In the genomic region with DNA sequence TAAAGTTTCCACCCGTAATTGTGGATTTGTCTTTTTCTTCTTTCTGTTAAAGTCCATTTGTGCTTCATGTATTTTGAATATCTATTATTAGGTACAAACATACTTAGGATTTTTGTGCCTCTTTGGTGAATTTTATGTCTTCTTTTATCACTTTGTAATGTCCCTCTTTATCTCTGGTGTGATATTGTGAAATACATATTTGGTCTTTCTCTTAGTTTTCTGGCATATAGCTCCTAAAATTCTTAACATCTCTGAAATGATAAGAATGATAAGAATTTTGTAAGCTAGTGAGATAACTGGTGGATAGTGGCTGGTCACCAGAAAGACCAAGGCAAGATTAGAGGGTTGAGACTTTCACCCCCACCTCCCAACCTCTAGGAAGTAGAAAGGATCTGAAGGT, we compare ENCODE assay signal across 16 cellular contexts.
DNase-seq lines count a peak whose midpoint lies in the region; ATAC-seq and TF ChIP-seq lines count a peak whose summit lies in the region.
"Had no signal": no experiment of that assay in that cellular context is flagged by ENCODE, and none has a peak within 500 bp of the region (broad histone marks: within the 10 kb centered on the region; RNA-seq: fewer than 3 reads in every experiment).

No MANE protein-coding gene starts in this region.

- no peaks in the 10 kb centered on the region for H4K20me1 ChIP-seq in SK-N-SH (ENCODE audit: insufficient read depth)
- H4K20me1 ChIP-seq in smooth muscle cell (ENCODE audit: low read depth): peaks cover 43% of the 10 kb centered on the region
- H4K20me1 ChIP-seq: BLaER1 had no signal

- no peak overlapping the region for H3K4ac ChIP-seq in mesendoderm (ENCODE audit: low read depth, low read length)

- 30% methylated on average over 1 of the region's 1 CpG for WGBS in SK-N-SH (ENCODE audit: low lambda C conversion rate)
- no CpG with 5 or more reads among the region's 1 CpG for WGBS in mesendoderm (ENCODE audit: extremely low coverage, insufficient coverage, low lambda C conversion rate)
- WGBS in smooth muscle cell (ENCODE audit: low lambda C conversion rate): 88% methylated on average over 1 of the region's 1 CpG

- no peaks in the 10 kb centered on the region for H3K27me3 ChIP-seq in SK-N-SH (ENCODE audit: insufficient read depth)
- H3K27me3 ChIP-seq in adipocyte (replicated peaks; ENCODE audit: control insufficient read depth, insufficient read depth, low read length): no peaks in the 10 kb centered on the region
- H3K27me3 ChIP-seq in mesendoderm (ENCODE audit: insufficient read depth, low read length, poor library complexity): no peaks in the 10 kb centered on the region
- H3K27me3 ChIP-seq in smooth muscle cell (ENCODE audit: low read depth): no peaks in the 10 kb centered on the region
- H3K27me3 ChIP-seq: BLaER1 had no signal

- no peak overlapping the region for H3K18ac ChIP-seq in mesendoderm (ENCODE audit: low read length)

- H3K79me2 ChIP-seq in SK-N-SH (ENCODE audit: insufficient read depth): no peaks in the 10 kb centered on the region
- no peaks in the 10 kb centered on the region for H3K79me2 ChIP-seq in mesendoderm (ENCODE audit: control insufficient read depth, insufficient read depth, low read length)
- H3K79me2 ChIP-seq in smooth muscle cell (ENCODE audit: low read depth): peaks cover 4% of the 10 kb centered on the region

- no peak overlapping the region for H4K8ac ChIP-seq in mesendoderm (ENCODE audit: low read depth, low read length)

- no peak overlapping the region for H2BK5ac ChIP-seq in mesendoderm (ENCODE audit: low read length)

- H3K56ac ChIP-seq in mesendoderm (ENCODE audit: low read length): no peak overlapping the region

- no peak for TF ChIP-seq CTCF in SK-N-SH (IDR thresholded peaks at IDR 0.05)
- no peak for TF ChIP-seq CTCF in smooth muscle cell (IDR thresholded peaks at IDR 0.05; ENCODE audit: borderline replicate concordance, insufficient read depth, poor library complexity, severe bottlenecking)

- ATAC-seq in SK-N-SH treated with all-trans-retinoic acid at 6 μM for 48 hours (no peak), GM21825 (IDR thresholded peaks at IDR 0.05; ENCODE audit: unreplicated experiment) (no peak), GM21367 (IDR thresholded peaks at IDR 0.05; ENCODE audit: unreplicated experiment) (no peak)
- ATAC-seq: K562 had no signal

- no peak overlapping the region for H3K27ac ChIP-seq in SK-N-SH (ENCODE audit: low read depth in 2 of 2, low read length in 1 of 2)
- no peak overlapping the region for H3K27ac ChIP-seq in mesendoderm (ENCODE audit: low read depth, low read length)
- H3K27ac ChIP-seq in smooth muscle cell (ENCODE audit: low read depth): no peak overlapping the region
- H3K27ac ChIP-seq: 22Rv1, BLaER1, HL-60 had no signal

- no peak overlapping the region for H3K23ac ChIP-seq in mesendoderm (ENCODE audit: low read length)

- POLR2A ChIA-PET in SK-N-SH (lab: Yijun Ruan, JAX): no interaction called here

- H3K9me2 ChIP-seq in SK-N-SH: no peaks in the 10 kb centered on the region

- no peak for DNase-seq in SK-N-SH
- DNase-seq in adipocyte (ENCODE audit: low read depth): peak; percentile 18
- DNase-seq in mesendoderm: peak; percentile 45
- no peak for DNase-seq in kidney tubule cell (ENCODE audit: low spot score)
- no peak for DNase-seq in smooth muscle cell (lab: John Stamatoyannopoulos, UW; ENCODE audit: unreplicated experiment)
- DNase-seq: AML-193; CD8-positive, alpha-beta memory T cell; DMS 273 treated with DMSO at 0.1 percent for 48 hours had no signal

- H3K79me1 ChIP-seq in mesendoderm (ENCODE audit: low read length): no peaks in the 10 kb centered on the region

- no peaks in the 10 kb centered on the region for H3F3A ChIP-seq in SK-N-SH (replicated peaks; ENCODE audit: insufficient read depth)
- H3F3A ChIP-seq in smooth muscle cell (ENCODE audit: low read depth): no peaks in the 10 kb centered on the region

- H2BK120ac ChIP-seq in mesendoderm (ENCODE audit: low read depth, low read length): no peak overlapping the region

- no peak overlapping the region for H4K5ac ChIP-seq in mesendoderm (ENCODE audit: low read length)

- H3K9ac ChIP-seq in SK-N-SH: no peak overlapping the region
- peak overlapping the region; percentile 54 for H3K9ac ChIP-seq in adipocyte (ENCODE audit: low read length)
- H3K9ac ChIP-seq in mesendoderm (ENCODE audit: low read length): no peak overlapping the region
- no peak overlapping the region for H3K9ac ChIP-seq in smooth muscle cell (ENCODE audit: low read depth)
- H3K9ac ChIP-seq: BLaER1 had no signal

- no peak overlapping the region for H3K4me2 ChIP-seq in SK-N-SH
- H3K4me2 ChIP-seq in mesendoderm (ENCODE audit: low read length): no peak overlapping the region
- H3K4me2 ChIP-seq in smooth muscle cell: no peak overlapping the region
- H3K4me2 ChIP-seq: BLaER1 had no signal

- no peak for TF ChIP-seq RAD21 in SK-N-SH (IDR thresholded peaks at IDR 0.05; ENCODE audit: low read length)

- no peak overlapping the region for H2BK15ac ChIP-seq in mesendoderm (replicated peaks; ENCODE audit: low read depth)

- H3K4me3 ChIP-seq in SK-N-SH (ENCODE audit: low read depth in 2 of 2, low read length in 1 of 2) (no peak overlapping the region), adipocyte (ENCODE audit: low read length) (peak overlapping the region; percentile 21), mesendoderm (ENCODE audit: low read length) (no peak overlapping the region), smooth muscle cell (no peak overlapping the region)
- H3K4me3 ChIP-seq: BLaER1, HAP-1, K562 had no signal

- CTCF ChIA-PET in SK-N-SH (lab: Yijun Ruan, JAX): no interaction called here

- H3K4me1 ChIP-seq in SK-N-SH (ENCODE audit: control insufficient read depth in 1 of 2, insufficient read depth in 2 of 2, low read depth in 1 of 2, low read length in 1 of 2) (no peaks in the 10 kb centered on the region), adipocyte (ENCODE audit: control insufficient read depth, insufficient read depth, low read length) (peaks cover 14% of the 10 kb centered on the region), mesendoderm (ENCODE audit: control insufficient read depth, low read depth, low read length) (no peaks in the 10 kb centered on the region), smooth muscle cell (ENCODE audit: low read depth) (no peaks in the 10 kb centered on the region)
- H3K4me1 ChIP-seq: BLaER1 had no signal

- H2AK5ac ChIP-seq in mesendoderm (ENCODE audit: low read length): no peak overlapping the region

- TF ChIP-seq EP300 in SK-N-SH (IDR thresholded peaks at IDR 0.05; ENCODE audit: borderline replicate concordance in 1 of 2, low read depth in 1 of 2, low read length in 1 of 2): no peak

- H3K9me3 ChIP-seq in SK-N-SH (no peaks in the 10 kb centered on the region), adipocyte (ENCODE audit: control insufficient read depth, low read length) (no peaks in the 10 kb centered on the region), smooth muscle cell (replicated peaks; ENCODE audit: low read depth) (no peaks in the 10 kb centered on the region)
- H3K9me3 ChIP-seq: BLaER1, HAP-1 had no signal

- H3K36me3 ChIP-seq in SK-N-SH (replicated peaks in 1 of 2; ENCODE audit: control insufficient read depth in 1 of 2, insufficient read depth in 2 of 2, low read length in 1 of 2) (no peaks in the 10 kb centered on the region), adipocyte (ENCODE audit: control insufficient read depth, insufficient read depth, low read length, severe bottlenecking) (no peaks in the 10 kb centered on the region), mesendoderm (ENCODE audit: control insufficient read depth, insufficient read depth, low read length) (no peaks in the 10 kb centered on the region), smooth muscle cell (ENCODE audit: low read depth) (peaks cover 5% of the 10 kb centered on the region)
- H3K36me3 ChIP-seq: BLaER1, HAP-1 had no signal

- no peak overlapping the region for H2AFZ ChIP-seq in SK-N-SH (ENCODE audit: low read depth)
- H2AFZ ChIP-seq in smooth muscle cell (ENCODE audit: low read depth): no peak overlapping the region

TF ChIP-seq in SK-N-SH treated with all-trans-retinoic acid at 6 μM for 48 hours, 23 proteins besides CTCF, POLR2A, EP300 and RAD21:
- TF ChIP-seq ISL1 (CRISPR knock-in tag; IDR thresholded peaks at IDR 0.05) (peak; percentile 36; the same call in 1 of the 2 replicates), SNAI2 (CRISPR knock-in tag; IDR thresholded peaks at IDR 0.05) (no peak)

TF ChIP-seq in SK-N-SH, 30 proteins besides CTCF, POLR2A, EP300 and RAD21 (continues in another document):
- TF ChIP-seq USF1 (IDR thresholded peaks at IDR 0.05; ENCODE audit: borderline replicate concordance, low read depth) (no peak), ZBTB33 (IDR thresholded peaks at IDR 0.05; ENCODE audit: borderline replicate concordance, low read depth) (no peak), NRF1 (IDR thresholded peaks at IDR 0.05; ENCODE audit: low read depth, low read length) (no peak), CHD2 (IDR thresholded peaks at IDR 0.05; ENCODE audit: low read length, partially characterized antibody) (no peak), JUND (IDR thresholded peaks at IDR 0.05) (no peak)

Comparison
In these comparisons a context has a peak if more than half of its experiments do, and no peak if none do; other contexts are left out.
1. DNase-seq: peak in adipocyte (single experiment) and mesendoderm (single experiment); none in SK-N-SH (single experiment), kidney tubule cell (single experiment) and smooth muscle cell (single experiment).